8 cellular contexts compared by ENCODE assay signal in the genomic region with DNA sequence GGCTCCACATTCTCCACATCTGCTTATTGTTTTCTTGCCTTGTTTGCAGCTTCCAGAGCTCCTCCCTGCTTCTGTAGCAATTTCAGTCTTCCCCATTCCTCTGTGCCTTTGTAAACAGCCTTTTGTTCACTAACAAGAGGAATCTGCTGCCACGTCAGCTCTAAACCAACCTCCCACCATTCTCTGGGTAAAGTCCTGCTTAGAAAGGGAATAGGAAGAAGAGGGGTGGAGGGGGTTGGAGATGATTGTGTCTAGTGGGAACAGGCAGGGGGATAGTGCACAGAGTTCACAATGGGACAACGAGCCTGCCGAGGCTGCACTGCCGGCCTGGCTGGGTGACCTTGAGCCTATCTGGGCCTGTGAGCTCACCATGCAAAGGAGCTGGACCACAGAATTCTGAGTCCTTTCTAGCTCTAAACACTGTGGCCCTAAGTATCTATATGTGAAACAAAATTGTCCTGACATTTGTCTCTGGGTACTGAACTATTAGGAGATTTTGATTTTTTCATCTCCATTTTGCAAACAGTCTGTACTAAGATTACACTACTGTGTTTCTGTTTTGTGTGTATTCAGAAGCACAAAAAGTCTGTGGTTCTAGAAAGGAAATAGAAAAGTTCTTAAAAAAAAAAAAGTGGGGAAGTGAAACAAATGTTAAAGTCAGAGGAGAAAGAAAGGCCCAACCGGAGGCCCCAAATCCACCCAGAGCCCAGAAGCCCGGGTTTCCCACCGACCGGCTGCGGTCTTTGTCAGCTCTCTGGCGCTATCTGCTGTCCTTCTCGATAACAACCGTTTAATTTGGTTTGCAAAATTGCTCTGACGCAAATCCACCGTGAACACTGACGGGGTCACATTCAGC. TPM values are rescaled to one million over a fixed set of nuclear protein-coding genes. Genes with fewer than 3 reads are reported as not detected.
DNase-seq lines count a peak whose midpoint lies in the region; ATAC-seq, FAIRE-seq and TF ChIP-seq lines count a peak whose summit lies in the region.

No MANE protein-coding gene starts in this region.

- no peaks in the 10 kb centered on the region for H3K9me3 Mint-ChIP-seq in CD8-positive, alpha-beta T cell
- no peaks in the 10 kb centered on the region for H3K9me3 Mint-ChIP-seq in activated CD8-positive, alpha-beta memory T cell treated with anti-CD3 and anti-CD28 coated beads, Interleukin-2, amount 10 ng/mL, durations not matched to agents 7 days and 5 days (ENCODE audit: low read depth)

- H3K4me1 Mint-ChIP-seq in CD8-positive, alpha-beta T cell (ENCODE audit: low read depth): peaks cover 9% of the 10 kb centered on the region
- peaks cover 8% of the 10 kb centered on the region for H3K4me1 Mint-ChIP-seq in activated CD8-positive, alpha-beta memory T cell treated with anti-CD3 and anti-CD28 coated beads, Interleukin-2, amount 10 ng/mL, durations not matched to agents 7 days and 5 days

- peak overlapping the region; percentile 56 for H3K27ac Mint-ChIP-seq in CD8-positive, alpha-beta T cell
- H3K27ac Mint-ChIP-seq in activated CD8-positive, alpha-beta memory T cell treated with anti-CD3 and anti-CD28 coated beads, Interleukin-2, amount 10 ng/mL, durations not matched to agents 7 days and 5 days: peak overlapping the region; percentile 42

- H3K4me3 Mint-ChIP-seq in CD8-positive, alpha-beta T cell: no peak overlapping the region
- no peak overlapping the region for H3K4me3 Mint-ChIP-seq in activated CD8-positive, alpha-beta memory T cell treated with anti-CD3 and anti-CD28 coated beads, Interleukin-2, amount 10 ng/mL, durations not matched to agents 7 days and 5 days

- H3K27me3 ChIP-seq in CD8-positive, alpha-beta T cell (ENCODE audit: insufficient read depth, low read length): no peaks in the 10 kb centered on the region

- peak; percentile 97 for ATAC-seq in CD8-positive, alpha-beta T cell
- peak; percentile 93 for ATAC-seq in GM19372 (IDR thresholded peaks at IDR 0.05; ENCODE audit: low read depth, unreplicated experiment)
- ATAC-seq in HG03460 (IDR thresholded peaks at IDR 0.05; ENCODE audit: unreplicated experiment): peak; percentile 90
- ATAC-seq in activated CD8-positive, alpha-beta memory T cell treated with anti-CD3 and anti-CD28 coated beads, Interleukin-2, amount 10 ng/mL, durations not matched to agents 7 days and 5 days: peak; percentile 89

- H3K9me3 ChIP-seq in CD8-positive, alpha-beta T cell (ENCODE audit: low read length): no peaks in the 10 kb centered on the region

- DNase-seq in CD8-positive, alpha-beta T cell: peak; percentile 55 to 83 (median 74)
- peak; percentile 98 for DNase-seq in NOMO-1 treated with DMSO at 0.1 percent for 48 hours (lab: John Stamatoyannopoulos, UW; ENCODE audit: unreplicated experiment)
- DNase-seq in activated CD8-positive, alpha-beta memory T cell treated with anti-CD3 and anti-CD28 coated beads, Interleukin-2, amount 10 ng/mL, durations not matched to agents 7 days and 5 days: peak; percentile 87
- DNase-seq in middle frontal gyrus (ENCODE audit: extremely low spot score, low spot score): peak; percentile 81
- DNase-seq in stimulated activated CD8-positive, alpha-beta memory T cell treated with anti-CD3 and anti-CD28 coated beads, Interleukin-4, amount 100 ng/mL, for 24 hours (ENCODE audit: low read depth): peak; percentile 58

- peaks cover 3% of the 10 kb centered on the region for H3K27me3 Mint-ChIP-seq in CD8-positive, alpha-beta T cell (ENCODE audit: low read depth)
- H3K27me3 Mint-ChIP-seq in activated CD8-positive, alpha-beta memory T cell treated with anti-CD3 and anti-CD28 coated beads, Interleukin-2, amount 10 ng/mL, durations not matched to agents 7 days and 5 days: no peaks in the 10 kb centered on the region

- H3K36me3 Mint-ChIP-seq in CD8-positive, alpha-beta T cell: no peaks in the 10 kb centered on the region
- H3K36me3 Mint-ChIP-seq in activated CD8-positive, alpha-beta memory T cell treated with anti-CD3 and anti-CD28 coated beads, Interleukin-2, amount 10 ng/mL, durations not matched to agents 7 days and 5 days: no peaks in the 10 kb centered on the region

- peak; percentile 89 for TF ChIP-seq CTCF in CD8-positive, alpha-beta T cell (IDR thresholded peaks at IDR 0.05)

- CTCF ChIA-PET in CD8-positive, alpha-beta T cell (lab: Charles Lee): interaction anchor here (0.7 to 18.7 kb wide), 25 partner anchors 10 to 127 kb away, joined by 3 to 255 read pairs (median 3); no protein-coding TSS in a partner anchor
- CTCF ChIA-PET in activated CD8-positive, alpha-beta memory T cell treated with anti-CD3 and anti-CD28 coated beads, Interleukin-2, amount 10 ng/mL, durations not matched to agents 7 days and 5 days (lab: Charles Lee): interaction anchor here (0.6 to 9.0 kb wide), 21 partner anchors 12 to 119 kb away, joined by 3 to 101 read pairs (median 4); no protein-coding TSS in a partner anchor

- peak; percentile 92 for FAIRE-seq in endometrium (lab: Jason Lieb, UNC)

- H3K4me1 ChIP-seq in CD8-positive, alpha-beta T cell (ENCODE audit: insufficient read depth, low read length): peaks cover 10% of the 10 kb centered on the region

- H3K27ac ChIP-seq in CD8-positive, alpha-beta T cell (ENCODE audit: low read depth, low read length): no peak overlapping the region

- intact Hi-C loops in CD8-positive, alpha-beta T cell (cut with DNase I, micrococcal nuclease): loop anchor here (1.0 to 2.0 kb wide), 4 partner anchors 54 to 612 kb away; no protein-coding TSS in a partner anchor

- no peak overlapping the region for H3K4me3 ChIP-seq in CD8-positive, alpha-beta T cell (ENCODE audit: low read depth, low read length)

- POLR2A ChIA-PET in CD8-positive, alpha-beta T cell (lab: Charles Lee): no interaction called here

- no peaks in the 10 kb centered on the region for H3K36me3 ChIP-seq in CD8-positive, alpha-beta T cell (ENCODE audit: insufficient read depth, low read length)

RNA-seq across cellular contexts. Expression of a gene that starts 1.4 kb away (rescaled TPM):
- total RNA-seq in CD8-positive, alpha-beta T cell: not detected
- total RNA-seq in activated CD8-positive, alpha-beta memory T cell treated with anti-CD3 and anti-CD28 coated beads, Interleukin-2, amount 10 ng/mL, durations not matched to agents 7 days and 5 days: not detected

RNA-seq across cellular contexts. Expression of a gene that starts 34.1 kb away (rescaled TPM):
- total RNA-seq in CD8-positive, alpha-beta T cell: 100 to 1,000 TPM; 110 to 113 TPM
- 10 to 100 TPM; 37.4 to 50.4 TPM for total RNA-seq in activated CD8-positive, alpha-beta memory T cell treated with anti-CD3 and anti-CD28 coated beads, Interleukin-2, amount 10 ng/mL, durations not matched to agents 7 days and 5 days
